ENCODE assay signal across 10 cellular contexts in the genomic region with DNA sequence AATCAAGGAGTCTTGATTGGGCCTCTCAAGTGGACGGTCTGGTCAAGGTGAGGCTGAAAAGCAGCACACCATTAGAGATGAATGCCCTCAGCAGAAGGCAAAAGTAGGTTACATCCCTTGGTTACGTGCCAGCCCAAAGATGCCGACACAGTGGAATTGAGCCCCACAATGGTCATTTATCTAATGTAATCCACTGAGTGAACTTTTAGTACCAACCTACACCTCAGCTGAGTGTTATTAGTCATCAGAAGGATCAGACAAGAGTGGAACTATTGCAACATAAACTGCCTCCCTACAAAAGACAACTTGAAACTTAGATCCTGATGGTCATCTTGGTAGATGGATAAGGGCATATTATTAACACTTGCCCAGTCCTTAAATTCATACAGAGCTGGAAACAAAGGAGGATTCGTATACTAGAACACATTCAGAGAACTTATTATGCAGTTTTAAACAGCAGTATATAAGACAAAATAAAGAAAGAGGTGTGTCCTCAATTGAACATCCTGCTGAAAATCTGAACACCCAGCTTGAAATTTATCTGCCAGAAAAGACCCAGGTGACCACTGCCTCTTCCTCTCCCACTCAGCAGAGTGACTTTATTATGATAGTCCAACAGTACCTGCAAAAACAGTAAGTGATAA. TPM values are rescaled to one million over a fixed set of nuclear protein-coding genes. Genes with fewer than 3 reads are reported as not detected.
A peak's percentile ranks its signal among the peaks of the same experiment; 100 is the strongest.
DNase-seq lines count a peak whose midpoint lies in the region; ATAC-seq and TF ChIP-seq lines count a peak whose summit lies in the region.
"Had no signal": no experiment of that assay in that cellular context is flagged by ENCODE, and none has a peak within 500 bp of the region (broad histone marks: within the 10 kb centered on the region; RNA-seq: fewer than 3 reads in every experiment).

No MANE protein-coding gene starts in this region.

- H3K4me3 Mint-ChIP-seq in activated CD8-positive, alpha-beta memory T cell treated with anti-CD3 and anti-CD28 coated beads, Interleukin-2, amount 10 ng/mL, durations not matched to agents 7 days and 5 days, result peak overlapping the region; percentile 97

- no peak for ATAC-seq in activated CD8-positive, alpha-beta memory T cell treated with anti-CD3 and anti-CD28 coated beads, Interleukin-2, amount 10 ng/mL, durations not matched to agents 7 days and 5 days
- no peak for ATAC-seq in thoracic aorta (ENCODE audit: insufficient number of reproducible peaks, low FRiP score, low read depth)

- H3K27me3 Mint-ChIP-seq in activated CD8-positive, alpha-beta memory T cell treated with anti-CD3 and anti-CD28 coated beads, Interleukin-2, amount 10 ng/mL, durations not matched to agents 7 days and 5 days, result no peaks in the 10 kb centered on the region

- DNase-seq in activated CD8-positive, alpha-beta memory T cell treated with anti-CD3 and anti-CD28 coated beads, Interleukin-2, amount 10 ng/mL, durations not matched to agents 7 days and 5 days, result no peak
- no peak for DNase-seq in activated CD8-positive, alpha-beta memory T cell treated with anti-CD3 and anti-CD28 coated beads, Interleukin-2, amount 50 U/mL, for 48 hours
- DNase-seq in adipocyte (ENCODE audit: low read depth), result peak; percentile 81
- DNase-seq in iris pigment epithelial cell (ENCODE audit: low read depth), result peak; percentile 91
- DNase-seq in thoracic aorta (ENCODE audit: low spot score), result no peak
- no peak for DNase-seq in SHP77 treated with DMSO at 0.1 percent for 48 hours (lab: John Stamatoyannopoulos, UW)
- no peak for DNase-seq in superior temporal gyrus (ENCODE audit: extremely low spot score)
- DNase-seq in transverse colon, result no peak
- DNase-seq: activated naive CD4-positive, alpha-beta T cell; NCI-H1436 had no signal

- TF ChIP-seq EP300 in transverse colon (IDR thresholded peaks at IDR 0.05; ENCODE audit: low read depth), result no peak

- in situ Hi-C loops in transverse colon (cut with MboI; ENCODE audit: low pct_ligation_motif_present in 1 of 4, low pct_unique_long_range_greater_than_20kb in 1 of 4, low sequenced_read_pairs in 3 of 4), result no loop called here

- H3K36me3 ChIP-seq in adipocyte (ENCODE audit: control insufficient read depth, insufficient read depth, low read length, severe bottlenecking) (peaks cover 54% of the 10 kb centered on the region), thoracic aorta (no peaks in the 10 kb centered on the region), transverse colon (no peaks in the 10 kb centered on the region)

- TF ChIP-seq CTCF in thoracic aorta (IDR thresholded peaks at IDR 0.05) (no peak), transverse colon (IDR thresholded peaks at IDR 0.05) (no peak)

- no peaks in the 10 kb centered on the region for H3K9me3 ChIP-seq in adipocyte (ENCODE audit: control insufficient read depth, low read length)
- no peaks in the 10 kb centered on the region for H3K9me3 ChIP-seq in thoracic aorta
- H3K9me3 ChIP-seq in transverse colon, result no peaks in the 10 kb centered on the region

- 84 to 95% methylated on average over 3 to 4 of the region's 4 CpGs for WGBS in transverse colon (ENCODE audit: low coverage in 1 of 2), 2 donors

- H3K4me3 ChIP-seq in adipocyte (ENCODE audit: low read length) (peak overlapping the region; percentile 97), thoracic aorta (peak overlapping the region; percentile 85), transverse colon (no peak overlapping the region)

- H3K9me3 Mint-ChIP-seq in activated CD8-positive, alpha-beta memory T cell treated with anti-CD3 and anti-CD28 coated beads, Interleukin-2, amount 10 ng/mL, durations not matched to agents 7 days and 5 days (ENCODE audit: low read depth), result no peaks in the 10 kb centered on the region

- no peak for TF ChIP-seq POLR2A in transverse colon (IDR thresholded peaks at IDR 0.05)

- peaks cover 59% of the 10 kb centered on the region for H3K4me1 Mint-ChIP-seq in activated CD8-positive, alpha-beta memory T cell treated with anti-CD3 and anti-CD28 coated beads, Interleukin-2, amount 10 ng/mL, durations not matched to agents 7 days and 5 days

- H3K4me1 ChIP-seq in adipocyte (ENCODE audit: control insufficient read depth, insufficient read depth, low read length), result peaks cover 68% of the 10 kb centered on the region
- peaks cover 20 to 49% of the 10 kb centered on the region in 2 donors for H3K4me1 ChIP-seq in thoracic aorta (ENCODE audit: control insufficient read depth in 1 of 2, low read depth in 2 of 2)
- H3K4me1 ChIP-seq in transverse colon, result peaks cover 7 to 32% (median 24%) of the 10 kb centered on the region in 4 donors

- peak overlapping the region; percentile 37 for H3K27ac Mint-ChIP-seq in activated CD8-positive, alpha-beta memory T cell treated with anti-CD3 and anti-CD28 coated beads, Interleukin-2, amount 10 ng/mL, durations not matched to agents 7 days and 5 days

- CTCF ChIA-PET in activated CD8-positive, alpha-beta memory T cell treated with anti-CD3 and anti-CD28 coated beads, Interleukin-2, amount 10 ng/mL, durations not matched to agents 7 days and 5 days (lab: Charles Lee), result interaction anchor here (0.5 to 3.7 kb wide), 4 partner anchors 14 to 46 kb away, joined by 3 to 24 read pairs (median 3); no protein-coding TSS in a partner anchor

- H3K36me3 Mint-ChIP-seq in activated CD8-positive, alpha-beta memory T cell treated with anti-CD3 and anti-CD28 coated beads, Interleukin-2, amount 10 ng/mL, durations not matched to agents 7 days and 5 days, result peaks cover 55% of the 10 kb centered on the region

- H3K27me3 ChIP-seq in adipocyte (replicated peaks; ENCODE audit: control insufficient read depth, insufficient read depth, low read length) (no peaks in the 10 kb centered on the region), thoracic aorta (replicated peaks; ENCODE audit: insufficient read depth) (no peaks in the 10 kb centered on the region), transverse colon (no peaks in the 10 kb centered on the region)

- peak overlapping the region; percentile 99 for H3K9ac ChIP-seq in adipocyte (ENCODE audit: low read length)

- no peak overlapping the region for H3K27ac ChIP-seq in thoracic aorta
- peak overlapping the region in 1 of 4 donors; percentile 97 for H3K27ac ChIP-seq in transverse colon

- intact Hi-C loops in transverse colon (cut with DNase I; ENCODE audit: low total_unique reads), result no loop called here

RNA-seq across cellular contexts. Expression of a gene that starts 2.8 kb away (rescaled TPM):
- total RNA-seq in activated CD8-positive, alpha-beta memory T cell treated with anti-CD3 and anti-CD28 coated beads, Interleukin-2, amount 10 ng/mL, durations not matched to agents 7 days and 5 days, result 10 to 100 TPM; 18.1 to 24.4 TPM
- 10 to 100 TPM; 25.3 to 28.0 TPM for total RNA-seq in thoracic aorta
- 10 to 100 TPM in 2 of 4 donors, 1 to 10 TPM in 2; 5.6 to 47.6 (median 10.5) TPM for total RNA-seq in transverse colon

RNA-seq across cellular contexts. Expression of a gene that starts 3.2 kb away (rescaled TPM):
- total RNA-seq in activated CD8-positive, alpha-beta memory T cell treated with anti-CD3 and anti-CD28 coated beads, Interleukin-2, amount 10 ng/mL, durations not matched to agents 7 days and 5 days, result 10 to 100 TPM; 38.6 to 47.7 TPM
- total RNA-seq in thoracic aorta (10 to 100 TPM; 18.7 to 34.9 TPM), transverse colon (10 to 100 TPM in 3 of 4 donors, 1 to 10 TPM in 1; 7.9 to 74.6 (median 27.5) TPM)

Comparison
In these comparisons a context has a peak if more than half of its experiments do, and no peak if none do; other contexts are left out.
1. DNase-seq: peak in adipocyte (single experiment) and iris pigment epithelial cell (single experiment); none in activated CD8-positive, alpha-beta memory T cell treated with anti-CD3 and anti-CD28 coated beads, Interleukin-2, amount 10 ng/mL, durations not matched to agents 7 days and 5 days (single experiment), activated CD8-positive, alpha-beta memory T cell treated with anti-CD3 and anti-CD28 coated beads, Interleukin-2, amount 50 U/mL, for 48 hours (single experiment), thoracic aorta (single experiment), SHP77 treated with DMSO at 0.1 percent for 48 hours (single experiment), superior temporal gyrus (single experiment) and transverse colon (single experiment).
2. H3K4me3 ChIP-seq: peak in adipocyte (single experiment) and thoracic aorta (single experiment); none in transverse colon (0 of 4).